Comparison of ENCODE assay signal across 1 cellular context in the genomic region with DNA sequence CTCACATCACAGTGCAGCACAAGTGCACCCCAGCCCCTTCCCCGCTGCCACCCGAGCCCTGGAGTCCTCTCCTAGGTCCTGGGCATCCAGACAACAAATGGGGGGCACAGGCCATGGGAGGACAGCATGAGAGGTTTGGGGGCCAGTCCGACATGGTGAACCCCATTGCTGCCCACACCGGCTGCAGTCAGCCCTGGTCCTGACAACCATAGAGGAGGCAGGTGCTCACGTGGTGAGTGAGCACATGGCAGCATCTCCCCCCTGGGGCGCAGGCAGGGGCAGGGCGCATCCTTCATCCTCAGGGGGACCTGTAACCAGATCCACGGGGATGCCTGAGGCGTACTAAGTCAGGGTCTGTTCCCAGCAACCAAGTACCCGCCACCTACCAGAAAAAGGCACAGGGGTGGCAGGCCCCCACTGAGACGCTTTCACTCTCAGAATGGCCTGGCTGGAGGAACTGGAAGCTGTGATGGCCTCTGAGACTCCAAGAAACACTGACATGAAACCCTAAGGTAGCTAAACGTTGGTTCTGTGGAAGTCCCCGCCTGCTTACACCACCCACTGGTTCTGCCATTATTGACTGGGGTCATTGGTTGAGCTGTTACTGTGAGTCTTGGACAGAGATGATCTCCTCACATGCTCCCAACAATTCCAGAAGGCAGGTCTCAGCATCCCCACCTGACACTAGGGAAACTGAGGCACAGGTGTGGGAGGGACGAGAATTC.
TF ChIP-seq lines count a peak whose summit lies in the region.

No MANE protein-coding gene starts in this region.

TF ChIP-seq in K562, 482 proteins besides CTCF, POLR2A, EP300 and RAD21:
- TF ChIP-seq HDAC3 (IDR thresholded peaks at IDR 0.05; ENCODE audit: borderline replicate concordance, partially characterized antibody) (no peak), BCOR (IDR thresholded peaks at IDR 0.05) (0 out of 2 replicates have a peak, but pooled peaks have one; percentile 59), MAX (CRISPR knock-in tag; IDR thresholded peaks at IDR 0.05) (peak; percentile 29; the same call in 1 of the 2 replicates), ZNF318 (IDR thresholded peaks at IDR 0.05; ENCODE audit: borderline replicate concordance in 1 of 2, low read depth in 1 of 2) (no peak), RBFOX2 (IDR thresholded peaks at IDR 0.05; ENCODE audit: low read depth, low read length) (peak; percentile 37; the same call in 1 of the 2 replicates)
- TF ChIP-seq, protein P1, sequence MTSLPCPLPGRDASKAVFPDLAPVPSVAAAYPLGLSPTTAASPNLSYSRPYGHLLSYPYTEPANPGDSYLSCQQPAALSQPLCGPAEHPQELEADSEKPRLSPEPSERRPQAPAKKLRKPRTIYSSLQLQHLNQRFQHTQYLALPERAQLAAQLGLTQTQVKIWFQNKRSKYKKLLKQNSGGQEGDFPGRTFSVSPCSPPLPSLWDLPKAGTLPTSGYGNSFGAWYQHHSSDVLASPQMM (CRISPR knock-in tag; IDR thresholded peaks at IDR 0.05), result no peak
